Comparison of ENCODE assay signal across 8 cellular contexts in genomic region chrX:39577976-39578962, GRCh38.
DNase-seq lines count a peak whose midpoint lies in the region; ATAC-seq and TF ChIP-seq lines count a peak whose summit lies in the region.

No MANE protein-coding gene starts in this region.

- H3K27ac Mint-ChIP-seq in activated CD8-positive, alpha-beta T cell treated with anti-CD3 and anti-CD28 coated beads for 36 hours: peak overlapping the region; percentile 86
- H3K27ac Mint-ChIP-seq in natural killer cell treated with Interleukin-12 subunit alpha and Interleukin-12 subunit beta and Interleukin-15 and Interleukin-18, amount 100 ng/mL, for 72 hours: no peak overlapping the region
- no peak overlapping the region for H3K27ac Mint-ChIP-seq in endothelial cell (ENCODE audit: unreplicated experiment)

- POLR2A ChIA-PET in activated CD8-positive, alpha-beta T cell treated with anti-CD3 and anti-CD28 coated beads for 36 hours (lab: Charles Lee): no interaction called here

- H3K4me3 Mint-ChIP-seq in activated CD8-positive, alpha-beta T cell treated with anti-CD3 and anti-CD28 coated beads for 36 hours: peak overlapping the region; percentile 3
- H3K4me3 Mint-ChIP-seq in natural killer cell treated with Interleukin-12 subunit alpha and Interleukin-12 subunit beta and Interleukin-15 and Interleukin-18, amount 100 ng/mL, for 72 hours: peak overlapping the region; percentile 45
- H3K4me3 Mint-ChIP-seq in endothelial cell (ENCODE audit: unreplicated experiment): no peak overlapping the region

- no peaks in the 10 kb centered on the region for H3K9me3 Mint-ChIP-seq in activated CD8-positive, alpha-beta T cell treated with anti-CD3 and anti-CD28 coated beads for 36 hours
- H3K9me3 Mint-ChIP-seq in natural killer cell treated with Interleukin-12 subunit alpha and Interleukin-12 subunit beta and Interleukin-15 and Interleukin-18, amount 100 ng/mL, for 72 hours: no peaks in the 10 kb centered on the region
- no peaks in the 10 kb centered on the region for H3K9me3 Mint-ChIP-seq in endothelial cell (ENCODE audit: unreplicated experiment)

- intact Hi-C loops in activated CD8-positive, alpha-beta T cell treated with anti-CD3 and anti-CD28 coated beads for 36 hours (cut with micrococcal nuclease): no loop called here

- CTCF ChIA-PET in activated CD8-positive, alpha-beta T cell treated with anti-CD3 and anti-CD28 coated beads for 36 hours (lab: Charles Lee): no interaction called here

- TF ChIP-seq CTCF in activated CD8-positive, alpha-beta T cell treated with anti-CD3 and anti-CD28 coated beads for 36 hours (IDR thresholded peaks at IDR 0.05): no peak
- no peak for TF ChIP-seq CTCF in endothelial cell (IDR thresholded peaks at IDR 0.05; ENCODE audit: unreplicated experiment)

- peaks cover 2% of the 10 kb centered on the region for H3K27me3 Mint-ChIP-seq in activated CD8-positive, alpha-beta T cell treated with anti-CD3 and anti-CD28 coated beads for 36 hours
- H3K27me3 Mint-ChIP-seq in natural killer cell treated with Interleukin-12 subunit alpha and Interleukin-12 subunit beta and Interleukin-15 and Interleukin-18, amount 100 ng/mL, for 72 hours: peaks cover 0 to 23% of the 10 kb centered on the region in 2 donors
- no peaks in the 10 kb centered on the region for H3K27me3 Mint-ChIP-seq in endothelial cell (ENCODE audit: unreplicated experiment)

- no peaks in the 10 kb centered on the region for H3K36me3 Mint-ChIP-seq in activated CD8-positive, alpha-beta T cell treated with anti-CD3 and anti-CD28 coated beads for 36 hours (ENCODE audit: low read depth)
- no peaks in the 10 kb centered on the region for H3K36me3 Mint-ChIP-seq in natural killer cell treated with Interleukin-12 subunit alpha and Interleukin-12 subunit beta and Interleukin-15 and Interleukin-18, amount 100 ng/mL, for 72 hours
- no peaks in the 10 kb centered on the region for H3K36me3 Mint-ChIP-seq in endothelial cell (ENCODE audit: low read depth, unreplicated experiment)

- peaks cover 20% of the 10 kb centered on the region for H3K4me1 Mint-ChIP-seq in activated CD8-positive, alpha-beta T cell treated with anti-CD3 and anti-CD28 coated beads for 36 hours (ENCODE audit: low read depth)
- peaks cover 3 to 5% of the 10 kb centered on the region in 2 donors for H3K4me1 Mint-ChIP-seq in natural killer cell treated with Interleukin-12 subunit alpha and Interleukin-12 subunit beta and Interleukin-15 and Interleukin-18, amount 100 ng/mL, for 72 hours (ENCODE audit: low read depth in 2 of 2)
- no peaks in the 10 kb centered on the region for H3K4me1 Mint-ChIP-seq in endothelial cell (ENCODE audit: unreplicated experiment)

- DNase-seq in NCI-H1417 (lab: John Stamatoyannopoulos, UW) (peak in 2 of 3 experiments; percentile 8 to 23), NCI-H1417 treated with DMSO at 0.1 percent for 48 hours (lab: John Stamatoyannopoulos, UW) (no peak), endothelial cell (ENCODE audit: low spot score) (no peak), EL (no peak), HCEC 1CT (no peak)
- DNase-seq in activated CD8-positive, alpha-beta T cell treated with anti-CD3 and anti-CD28 coated beads for 36 hours: peak; percentile 85
- no peak for DNase-seq in natural killer cell treated with Interleukin-12 subunit alpha and Interleukin-12 subunit beta and Interleukin-15 and Interleukin-18, amount 100 ng/mL, for 72 hours (ENCODE audit: low spot score)

- peak; percentile 98 for ATAC-seq in HG03432 (IDR thresholded peaks at IDR 0.05; ENCODE audit: unreplicated experiment)
- ATAC-seq in activated CD8-positive, alpha-beta T cell treated with anti-CD3 and anti-CD28 coated beads for 36 hours: peak; percentile 89
- peak; percentile 62 to 68 for ATAC-seq in natural killer cell treated with Interleukin-12 subunit alpha and Interleukin-12 subunit beta and Interleukin-15 and Interleukin-18, amount 100 ng/mL, for 72 hours

Comparison
In these comparisons a context has a peak if more than half of its experiments do, and no peak if none do; other contexts are left out.
1. DNase-seq: peak in NCI-H1417 (2 of 3) and activated CD8-positive, alpha-beta T cell treated with anti-CD3 and anti-CD28 coated beads for 36 hours (single experiment); none in NCI-H1417 treated with DMSO at 0.1 percent for 48 hours (single experiment), natural killer cell treated with Interleukin-12 subunit alpha and Interleukin-12 subunit beta and Interleukin-15 and Interleukin-18, amount 100 ng/mL, for 72 hours (single experiment), endothelial cell (single experiment), EL (single experiment) and HCEC 1CT (single experiment).
2. Peak in every context shown above with its lines, with median percentiles within 50 percentile points of each other: ATAC-seq.